17 cellular contexts compared by ENCODE assay signal in genomic region chr20:49978685-49979029, GRCh38. TPM values are rescaled to one million over a fixed set of nuclear protein-coding genes. Genes with fewer than 3 reads are reported as not detected.
A peak's percentile ranks its signal among the peaks of the same experiment; 100 is the strongest.
DNase-seq lines count a peak whose midpoint lies in the region; ATAC-seq, FAIRE-seq and TF ChIP-seq lines count a peak whose summit lies in the region.
"Had no signal": no experiment of that assay in that cellular context is flagged by ENCODE, and none has a peak within 500 bp of the region (broad histone marks: within the 10 kb centered on the region; RNA-seq: fewer than 3 reads in every experiment).

No MANE protein-coding gene starts in this region.

- TF ChIP-seq CTCF in Loucy (conservative IDR thresholded peaks at IDR 0.05; ENCODE audit: low read length) (no peak), GM12878 (IDR thresholded peaks at IDR 0.05 in 2 of 3, conservative IDR thresholded peaks at IDR 0.05 in 1 of 3; ENCODE audit: control insufficient read depth in 2 of 3, extremely low read depth in 1 of 3, insufficient read depth in 1 of 3, low read depth in 3 of 3, low read length in 3 of 3) (no peak), neural progenitor cell (IDR thresholded peaks at IDR 0.05) (no peak), testis (IDR thresholded peaks at IDR 0.05) (no peak), osteoblast (IDR thresholded peaks at IDR 0.05; ENCODE audit: extremely low read depth, low read depth, low read length) (no peak)

- DNase-seq in GM12878 (ENCODE audit: low read depth, low spot score) (no peak), neural progenitor cell (ENCODE audit: low spot score) (no peak), testis (no peak), osteoblast (ENCODE audit: insufficient read length, low spot score, missing footprints) (no peak)
- no peak for DNase-seq in stimulated activated CD4-positive, alpha-beta T cell treated with anti-CD3 and anti-CD28 coated beads, Interleukin-4, amount 100 ng/mL, for 24 hours
- no peak for DNase-seq in stimulated activated effector memory CD8-positive, alpha-beta T cell treated with anti-CD3 and anti-CD28 coated beads, Interleukin-12 subunit alpha, Interleukin-12 subunit beta, amount 100 ng/mL, for 72 hours (ENCODE audit: low spot score in 2 of 2)
- DNase-seq: amniotic stem cell, foreskin keratinocyte had no signal

- H3F3A ChIP-seq in Loucy (ENCODE audit: low read depth) (no peaks in the 10 kb centered on the region), neural progenitor cell (ENCODE audit: low read depth) (peaks cover 31% of the 10 kb centered on the region)

- CTCF ChIA-PET in GM12878 (lab: Yijun Ruan, JAX), result interaction anchor here (0.8 to 14.7 kb wide), 23 partner anchors 10 to 438 kb away, joined by 3 to 369 read pairs (median 5); no protein-coding TSS in a partner anchor

- H2AFZ ChIP-seq in Loucy (ENCODE audit: low read length) (peak overlapping the region; percentile 64; the same call in 1 of the 2 replicates), GM12878 (ENCODE audit: control insufficient read depth, low read depth, low read length) (peak overlapping the region; percentile 37), neural progenitor cell (replicated peaks) (no peak overlapping the region), osteoblast (ENCODE audit: low read length) (no peak overlapping the region)

- H3K27ac ChIP-seq in BLaER1 treated with 17β-estradiol and CSF1 and Interleukin-3, amounts not matched to agents 10 nM and 100 nM, result peak overlapping the region in 2 of 11 experiments; percentile 54 to 67; a peak in 2 of 22 replicates
- H3K27ac ChIP-seq in GM12878 (ENCODE audit: control insufficient read depth, insufficient read depth) (no peak overlapping the region), neural progenitor cell (no peak overlapping the region), testis (no peak overlapping the region), osteoblast (ENCODE audit: low read depth, low read length) (no peak overlapping the region)
- H3K27ac ChIP-seq: breast epithelium, foreskin keratinocyte had no signal

- H3K9me3 Mint-ChIP-seq in neural progenitor cell, result no peaks in the 10 kb centered on the region
- H3K9me3 Mint-ChIP-seq in stimulated activated effector memory CD8-positive, alpha-beta T cell treated with anti-CD3 and anti-CD28 coated beads, Interleukin-12 subunit alpha, Interleukin-12 subunit beta, amount 100 ng/mL, for 72 hours, result no peaks in the 10 kb centered on the region
- H3K9me3 Mint-ChIP-seq: activated B cell treated with CpG ODN at 0.5 μM for 24 hours; activated naive CD4-positive, alpha-beta T cell treated with anti-CD3 and anti-CD28 coated beads for 36 hours; CD4-positive, CD25-positive, alpha-beta regulatory T cell; immature natural killer cell; natural killer cell had no signal

- no peaks in the 10 kb centered on the region for H3K9me3 ChIP-seq in BLaER1 treated with 17β-estradiol and CSF1 and Interleukin-3, amounts not matched to agents 10 nM and 100 nM (replicated peaks in 1 of 11)
- H3K9me3 ChIP-seq in Loucy (ENCODE audit: insufficient read depth, low read depth, low read length) (no peaks in the 10 kb centered on the region), GM12878 (replicated peaks; ENCODE audit: control insufficient read depth, insufficient read depth, low read length) (no peaks in the 10 kb centered on the region), neural progenitor cell (ENCODE audit: low read depth) (no peaks in the 10 kb centered on the region), testis (no peaks in the 10 kb centered on the region), osteoblast (ENCODE audit: low read depth, low read length) (no peaks in the 10 kb centered on the region)
- H3K9me3 ChIP-seq: breast epithelium, heart right ventricle had no signal

- BruUV-seq in GM12878 (replicated peaks; lab: Mats Ljungman, UMichigan), result no TSS peak

- no peaks in the 10 kb centered on the region for H3K9me2 ChIP-seq in Loucy (replicated peaks; ENCODE audit: low read depth, low read length)

- intact Hi-C loops in GM12878 (cut with micrococcal nuclease; ENCODE audit: unreplicated experiment), result loop anchor here (1.0 to 2.0 kb wide), 2 partner anchors 93 to 190 kb away; no protein-coding TSS in a partner anchor
- intact Hi-C loops in testis (cut with DNase I; ENCODE audit: low total_unique reads), result no loop called here

- SMC1A ChIA-PET in GM12878 (lab: Charles Lee; ENCODE audit: uncharacterized antibody, unreplicated experiment), result interaction anchor here (0.6 to 4.6 kb wide), 15 partner anchors 28 to 190 kb away, joined by 3 to 93 read pairs (median 5); no protein-coding TSS in a partner anchor

- WGBS in GM12878 (ENCODE audit: insufficient coverage, insufficient replicate concordance, low lambda C conversion rate, missing lambda C conversion rate), result 43% methylated on average over 3 of the region's 3 CpGs
- 72 to 84% methylated on average over 3 of the region's 3 CpGs for WGBS in testis, 2 donors

- H3K9ac ChIP-seq in BLaER1 treated with 17β-estradiol and CSF1 and Interleukin-3, amounts not matched to agents 10 nM and 100 nM, result peak overlapping the region in 8 of 11 experiments; percentile 45 to 77 (median 70); a peak in 12 of 22 replicates
- H3K9ac ChIP-seq in Loucy (ENCODE audit: low read depth, low read length, poor library complexity, severe bottlenecking) (peak overlapping the region; percentile 0), GM12878 (ENCODE audit: control insufficient read depth, insufficient read depth, low read length) (no peak overlapping the region), neural progenitor cell (no peak overlapping the region)

- no peak overlapping the region for H3K27ac Mint-ChIP-seq in neural progenitor cell
- no peak overlapping the region for H3K27ac Mint-ChIP-seq in stimulated activated effector memory CD8-positive, alpha-beta T cell treated with anti-CD3 and anti-CD28 coated beads, Interleukin-12 subunit alpha, Interleukin-12 subunit beta, amount 100 ng/mL, for 72 hours
- H3K27ac Mint-ChIP-seq: activated B cell treated with CpG ODN at 0.5 μM for 24 hours; activated naive CD4-positive, alpha-beta T cell treated with anti-CD3 and anti-CD28 coated beads for 36 hours; natural killer cell had no signal

- no peak for FAIRE-seq in GM12878 (lab: Jason Lieb, UNC)

- RAD21 ChIA-PET in GM12878 (lab: Charles Lee; ENCODE audit: unreplicated experiment), result interaction anchor here (0.8 to 11.4 kb wide), 14 partner anchors 8 to 200 kb away, joined by 3 to 234 read pairs (median 4); partner anchors contain the start of gene PEDS1

- no peaks in the 10 kb centered on the region for H3K27me3 ChIP-seq in BLaER1 treated with 17β-estradiol and CSF1 and Interleukin-3, amounts not matched to agents 10 nM and 100 nM
- H3K27me3 ChIP-seq in Loucy (ENCODE audit: insufficient read depth, low read length, poor library complexity, severe bottlenecking), result no peaks in the 10 kb centered on the region
- no peaks in the 10 kb centered on the region for H3K27me3 ChIP-seq in GM12878 (replicated peaks in 1 of 2; ENCODE audit: control insufficient read depth in 2 of 2, insufficient read depth in 2 of 2, low read length in 1 of 2)
- H3K27me3 ChIP-seq in neural progenitor cell, result peaks cover 25% of the 10 kb centered on the region
- H3K27me3 ChIP-seq in testis, result no peaks in the 10 kb centered on the region
- H3K27me3 ChIP-seq in osteoblast (ENCODE audit: insufficient read depth, low read length), result no peaks in the 10 kb centered on the region
- H3K27me3 ChIP-seq: breast epithelium had no signal

- peaks cover 19% of the 10 kb centered on the region for H3K27me3 Mint-ChIP-seq in neural progenitor cell (ENCODE audit: insufficient read depth, low read depth)
- H3K27me3 Mint-ChIP-seq: activated B cell treated with CpG ODN at 0.5 μM for 24 hours had no signal

- TF ChIP-seq POLR2A in GM12878 (IDR thresholded peaks at IDR 0.05; ENCODE audit: low read depth, low read length) (no peak), testis (IDR thresholded peaks at IDR 0.05) (no peak)

- ATAC-seq in GM12878, result no peak
- no peak for ATAC-seq in stimulated activated effector memory CD8-positive, alpha-beta T cell treated with anti-CD3 and anti-CD28 coated beads, Interleukin-12 subunit alpha, Interleukin-12 subunit beta, amount 100 ng/mL, for 72 hours

- peak overlapping the region; percentile 59 for H3K4me3 Mint-ChIP-seq in neural progenitor cell
- no peak overlapping the region for H3K4me3 Mint-ChIP-seq in stimulated activated effector memory CD8-positive, alpha-beta T cell treated with anti-CD3 and anti-CD28 coated beads, Interleukin-12 subunit alpha, Interleukin-12 subunit beta, amount 100 ng/mL, for 72 hours
- H3K4me3 Mint-ChIP-seq: activated B cell treated with CpG ODN at 0.5 μM for 24 hours; activated naive CD4-positive, alpha-beta T cell treated with anti-CD3 and anti-CD28 coated beads for 36 hours; CD4-positive, CD25-positive, alpha-beta regulatory T cell; natural killer cell had no signal

- POLR2A ChIA-PET in GM12878 (lab: Charles Lee), result no interaction called here

- no peak overlapping the region; a peak in 1 of 20 replicates for H3K4me3 ChIP-seq in BLaER1 treated with 17β-estradiol and CSF1 and Interleukin-3, amounts not matched to agents 10 nM and 100 nM
- no peak overlapping the region for H3K4me3 ChIP-seq in Loucy (ENCODE audit: low read length, poor library complexity, severe bottlenecking)
- H3K4me3 ChIP-seq in GM12878, result no peak overlapping the region
- peak overlapping the region; percentile 43 for H3K4me3 ChIP-seq in neural progenitor cell
- H3K4me3 ChIP-seq in testis, result no peak overlapping the region
- H3K4me3 ChIP-seq in osteoblast (ENCODE audit: insufficient read depth, low read length), result no peak overlapping the region

- peak overlapping the region; percentile 71 to 93 (median 84); a peak in 21 of 22 replicates for H3K4me2 ChIP-seq in BLaER1 treated with 17β-estradiol and CSF1 and Interleukin-3, amounts not matched to agents 10 nM and 100 nM
- peak overlapping the region; percentile 60 for H3K4me2 ChIP-seq in Loucy (ENCODE audit: low read depth, low read length, poor library complexity, severe bottlenecking)
- peak overlapping the region; percentile 60; the same call in 1 of the 2 replicates for H3K4me2 ChIP-seq in GM12878 (ENCODE audit: control insufficient read depth, insufficient read depth)
- H3K4me2 ChIP-seq in neural progenitor cell, result peak overlapping the region; percentile 74
- H3K4me2 ChIP-seq in osteoblast (ENCODE audit: insufficient read depth, low read length), result no peak overlapping the region

- no peaks in the 10 kb centered on the region for H3K36me3 Mint-ChIP-seq in neural progenitor cell
- H3K36me3 Mint-ChIP-seq in stimulated activated effector memory CD8-positive, alpha-beta T cell treated with anti-CD3 and anti-CD28 coated beads, Interleukin-12 subunit alpha, Interleukin-12 subunit beta, amount 100 ng/mL, for 72 hours, result peaks cover 7% of the 10 kb centered on the region
- H3K36me3 Mint-ChIP-seq: CD4-positive, CD25-positive, alpha-beta regulatory T cell; immature natural killer cell; natural killer cell had no signal

- H3K36me3 ChIP-seq in BLaER1 treated with 17β-estradiol and CSF1 and Interleukin-3, amounts not matched to agents 10 nM and 100 nM, result peaks cover 0 to 4% (median 2%) of the 10 kb centered on the region in 11 experiments; a peak in 16 of 22 replicates
- no peaks in the 10 kb centered on the region for H3K36me3 ChIP-seq in Loucy (ENCODE audit: insufficient read depth, low read length)
- no peaks in the 10 kb centered on the region for H3K36me3 ChIP-seq in GM12878 (ENCODE audit: control insufficient read depth in 2 of 2, insufficient read depth in 2 of 2, low read length in 1 of 2)
- H3K36me3 ChIP-seq in neural progenitor cell, result no peaks in the 10 kb centered on the region
- no peaks in the 10 kb centered on the region for H3K36me3 ChIP-seq in testis (ENCODE audit: low read depth, missing control alignments)
- no peaks in the 10 kb centered on the region for H3K36me3 ChIP-seq in osteoblast (ENCODE audit: insufficient read depth, low read length)
- H3K36me3 ChIP-seq: breast epithelium, heart right ventricle had no signal

- in situ Hi-C loops in GM12878 (cut with MboI), result loop anchor here (5.0 kb wide), 1 partner anchor 484 kb away; no protein-coding TSS in a partner anchor

- H4K20me1 ChIP-seq in BLaER1 treated with 17β-estradiol and CSF1 and Interleukin-3, amounts not matched to agents 10 nM and 100 nM, result peaks cover 0 to 8% (median 8%) of the 10 kb centered on the region in 11 experiments; a peak in 18 of 22 replicates
- no peaks in the 10 kb centered on the region for H4K20me1 ChIP-seq in Loucy (ENCODE audit: insufficient read depth, low read length, poor library complexity, severe bottlenecking)
- H4K20me1 ChIP-seq in GM12878 (ENCODE audit: control insufficient read depth, insufficient read depth), result no peaks in the 10 kb centered on the region
- no peaks in the 10 kb centered on the region for H4K20me1 ChIP-seq in neural progenitor cell (ENCODE audit: low read depth)
- peaks cover 4% of the 10 kb centered on the region for H4K20me1 ChIP-seq in osteoblast (ENCODE audit: insufficient read depth, low read length)

- no peak for TF ChIP-seq EP300 in GM12878 (IDR thresholded peaks at IDR 0.05; ENCODE audit: borderline replicate concordance in 1 of 2, control insufficient read depth in 1 of 2, low read depth in 2 of 2, low read length in 2 of 2)

- H3K4me1 Mint-ChIP-seq in neural progenitor cell, result peaks cover 36% of the 10 kb centered on the region
- H3K4me1 Mint-ChIP-seq in stimulated activated effector memory CD8-positive, alpha-beta T cell treated with anti-CD3 and anti-CD28 coated beads, Interleukin-12 subunit alpha, Interleukin-12 subunit beta, amount 100 ng/mL, for 72 hours, result peaks cover 16% of the 10 kb centered on the region

- no peak for TF ChIP-seq RAD21 in GM12878 (IDR thresholded peaks at IDR 0.05; ENCODE audit: insufficient read depth, low read depth, low read length)

- peaks cover 17 to 45% (median 41%) of the 10 kb centered on the region in 10 experiments for H3K4me1 ChIP-seq in BLaER1 treated with 17β-estradiol and CSF1 and Interleukin-3, amounts not matched to agents 10 nM and 100 nM
- H3K4me1 ChIP-seq in Loucy (ENCODE audit: insufficient read depth, low read length, poor library complexity, severe bottlenecking) (peaks cover 8% of the 10 kb centered on the region), GM12878 (ENCODE audit: control insufficient read depth, insufficient read depth, low read length) (no peaks in the 10 kb centered on the region; the same call in 1 of the 2 replicates), neural progenitor cell (peaks cover 26% of the 10 kb centered on the region), testis (peaks cover 14% of the 10 kb centered on the region), osteoblast (ENCODE audit: insufficient read depth, low read length) (peaks cover 13% of the 10 kb centered on the region)
- H3K4me1 ChIP-seq: foreskin keratinocyte had no signal

- H3K79me2 ChIP-seq in Loucy (ENCODE audit: insufficient read depth, low read length), result no peaks in the 10 kb centered on the region
- no peaks in the 10 kb centered on the region for H3K79me2 ChIP-seq in GM12878 (ENCODE audit: control insufficient read depth, insufficient read depth, low read length)
- peaks cover 7% of the 10 kb centered on the region for H3K79me2 ChIP-seq in neural progenitor cell (ENCODE audit: low read depth)
- H3K79me2 ChIP-seq in osteoblast (ENCODE audit: insufficient read depth, low read length), result peaks cover 8% of the 10 kb centered on the region

RNA-seq across cellular contexts. Expression of gene SNAI1, which starts 4.1 kb away (rescaled TPM):
- total RNA-seq in GM12878 (2013; cell fraction: nucleolus; rRNA removed), result 1.2 and 1.6 TPM in 2 replicates
- total RNA-seq in GM12878 (2014; rRNA removed) (0.05 and 0.17 TPM in 2 replicates), GM12878 (2014; rRNA removed; fragmentation: Illumina TruSeq; extraction: Trizol) (0.09 and 0.13 TPM in 2 replicates), GM12878 (2021) (0.33 and 0.43 TPM in 2 replicates), neural progenitor cell (ENCODE audit: low replicate concordance) (1.1 and 4.0 TPM in 2 replicates), testis (1 to 10 TPM; 7.0 to 7.6 TPM), osteoblast (1.8 and 2.1 TPM in 2 replicates)
- not detected for polyA plus RNA-seq in GM12878 (2011; ENCODE audit: low read depth)
- polyA plus RNA-seq in GM12878 (2011; rRNA removed) (0.11 TPM in 1 of 2 replicates, not detected in the other), GM12878 (2014; fragmentation: Illumina TruSeq; extraction: Trizol) (0.22 TPM in 1 of 2 replicates, not detected in the other), GM12878 (2014; fragmentation: Nextera tagmentation; extraction: Ambion mirVana) (not detected), GM12878 (2014; rRNA removed) (0.13 and 0.27 TPM in 2 replicates), GM12878 (2016; fragmentation: Nextera tagmentation; extraction: Ambion mirVana) (under 1 TPM; 0.78 to 0.79 TPM), testis (ENCODE audit: insufficient read depth, low read depth, low replicate concordance) (4.0 TPM)
- polyA plus RNA-seq in GM12878 (2011; cell fraction: cytosol; rRNA removed), result 0.08 TPM in 1 of 2 replicates, not detected in the other
- polyA plus RNA-seq in GM12878 (2011; cell fraction: nucleus; rRNA removed), result 0.56 and 0.61 TPM in 2 replicates
- polyA plus RNA-seq in GM12878 (2012), result 0.27 and 0.30 TPM in 2 replicates
- polyA minus RNA-seq in GM12878 (2011; rRNA and poly(A)+ RNA removed), result not detected in 2 replicates
- not detected in 2 replicates for polyA minus RNA-seq in GM12878 (2011; cell fraction: cytosol; rRNA and poly(A)+ RNA removed)
- 0.29 and 0.36 TPM in 2 replicates for polyA minus RNA-seq in GM12878 (2011; cell fraction: nucleus; rRNA and poly(A)+ RNA removed)

RNA-seq across cellular contexts. Expression of gene RNF114, which starts 42.5 kb away (rescaled TPM):
- total RNA-seq in GM12878 (2013; cell fraction: nucleolus; rRNA removed), result 82.6 and 90.8 TPM in 2 replicates
- total RNA-seq in GM12878 (2014; rRNA removed) (48.0 and 48.3 TPM in 2 replicates), GM12878 (2014; rRNA removed; fragmentation: Illumina TruSeq; extraction: Trizol) (36.6 and 39.1 TPM in 2 replicates), GM12878 (2021) (56.9 and 62.9 TPM in 2 replicates), neural progenitor cell (ENCODE audit: low replicate concordance) (41.3 and 105 TPM in 2 replicates), testis (100 to 1,000 TPM; 472 to 531 TPM), osteoblast (46.9 and 78.5 TPM in 2 replicates)
- 38.0 TPM for polyA plus RNA-seq in GM12878 (2011; ENCODE audit: low read depth)
- polyA plus RNA-seq in GM12878 (2011; rRNA removed) (80.1 and 90.7 TPM in 2 replicates), GM12878 (2014; fragmentation: Illumina TruSeq; extraction: Trizol) (42.3 and 46.4 TPM in 2 replicates), GM12878 (2014; fragmentation: Nextera tagmentation; extraction: Ambion mirVana) (10 to 100 TPM; 28.0 to 33.2 TPM), GM12878 (2014; rRNA removed) (38.9 and 44.3 TPM in 2 replicates), GM12878 (2016; fragmentation: Nextera tagmentation; extraction: Ambion mirVana) (10 to 100 TPM; 75.3 to 82.3 TPM), testis (ENCODE audit: insufficient read depth, low read depth, low replicate concordance) (479 TPM)
- 122 and 152 TPM in 2 replicates for polyA plus RNA-seq in GM12878 (2011; cell fraction: cytosol; rRNA removed)
- polyA plus RNA-seq in GM12878 (2011; cell fraction: nucleus; rRNA removed), result 73.6 and 94.1 TPM in 2 replicates
- 53.8 and 60.3 TPM in 2 replicates for polyA plus RNA-seq in GM12878 (2012)
- polyA minus RNA-seq in GM12878 (2011; rRNA and poly(A)+ RNA removed), result 63.7 and 66.8 TPM in 2 replicates
- polyA minus RNA-seq in GM12878 (2011; cell fraction: cytosol; rRNA and poly(A)+ RNA removed), result 24.3 and 36.8 TPM in 2 replicates
- polyA minus RNA-seq in GM12878 (2011; cell fraction: nucleus; rRNA and poly(A)+ RNA removed), result 19.6 and 32.6 TPM in 2 replicates

Comparison
In these comparisons a context has a peak if more than half of its experiments do, and no peak if none do; other contexts are left out.
1. H3K9ac ChIP-seq: peak in BLaER1 treated with 17β-estradiol and CSF1 and Interleukin-3, amounts not matched to agents 10 nM and 100 nM (8 of 11) and Loucy (single experiment); none in GM12878 (single experiment) and neural progenitor cell (single experiment).
2. H2AFZ ChIP-seq: peak in Loucy (single experiment) and GM12878 (single experiment); none in neural progenitor cell (single experiment) and osteoblast (single experiment).